In genomic region chr15:51110171-51110570, GRCh38 we compare ENCODE assay signal across 1 cellular context.
TF ChIP-seq lines count a peak whose summit lies in the region.

No MANE protein-coding gene starts in this region.

TF ChIP-seq in IMR-90, 13 proteins besides CTCF, POLR2A, EP300 and RAD21:
- TF ChIP-seq CHD1 (IDR thresholded peaks at IDR 0.05; ENCODE audit: low read depth, low read length) (no peak), RFX5 (IDR thresholded peaks at IDR 0.05; ENCODE audit: low read depth, low read length) (no peak), MAZ (IDR thresholded peaks at IDR 0.05; ENCODE audit: borderline replicate concordance, low read depth, low read length) (no peak), NFE2L2 (IDR thresholded peaks at IDR 0.05; ENCODE audit: low read depth, low read length) (no peak), MAFK (IDR thresholded peaks at IDR 0.05; ENCODE audit: low read depth, low read length) (no peak), BHLHE40 (IDR thresholded peaks at IDR 0.05; ENCODE audit: low read depth, low read length) (no peak), RCOR1 (IDR thresholded peaks at IDR 0.05; ENCODE audit: insufficient replicate concordance, low read length) (no peak)
